ENCODE assay signal across 17 cellular contexts in genomic region chr5:73302797-73303138, GRCh38.
DNase-seq lines count a peak whose midpoint lies in the region; ATAC-seq and TF ChIP-seq lines count a peak whose summit lies in the region.
"Had no signal": no experiment of that assay in that cellular context is flagged by ENCODE, and none has a peak within 500 bp of the region (broad histone marks: within the 10 kb centered on the region; RNA-seq: fewer than 3 reads in every experiment).

No MANE protein-coding gene starts in this region.

- H3K4ac ChIP-seq in neuronal stem cell (ENCODE audit: low read length): no peak overlapping the region

- no peak overlapping the region for H2AFZ ChIP-seq in neuronal stem cell (ENCODE audit: low read length)

- H3K27ac ChIP-seq in HUES48 (ENCODE audit: low read depth, low read length) (no peak overlapping the region), neuronal stem cell (replicated peaks; ENCODE audit: low read length) (no peak overlapping the region)
- H3K27ac ChIP-seq: BLaER1 treated with 17β-estradiol and CSF1 and Interleukin-3, amounts not matched to agents 10 nM and 100 nM; SJSA1; thyroid gland had no signal

- no peak overlapping the region for H2BK5ac ChIP-seq in neuronal stem cell (ENCODE audit: low read length)

- H3K4me1 ChIP-seq in ES-I3 (ENCODE audit: insufficient read depth, low read length): peaks cover 9% of the 10 kb centered on the region
- H3K4me1 ChIP-seq in HUES48 (ENCODE audit: control insufficient read depth, insufficient read depth, low read length): peaks cover 26% of the 10 kb centered on the region
- H3K4me1 ChIP-seq in neuronal stem cell (ENCODE audit: control insufficient read depth in 2 of 2, insufficient read depth in 1 of 2, low read depth in 1 of 2, low read length in 2 of 2): peaks cover 0 to 3% of the 10 kb centered on the region in 2 donors

- H4K91ac ChIP-seq in neuronal stem cell (ENCODE audit: low read depth, low read length, poor library complexity): no peak overlapping the region

- no peak for ATAC-seq in HG02973 (IDR thresholded peaks at IDR 0.05; ENCODE audit: unreplicated experiment)
- ATAC-seq: effector memory CD8-positive, alpha-beta T cell had no signal

- H3K27me3 ChIP-seq in HUES48 (ENCODE audit: control insufficient read depth, insufficient read depth, low read length): peaks cover 100% of the 10 kb centered on the region
- H3K27me3 ChIP-seq in neuronal stem cell (ENCODE audit: control insufficient read depth in 3 of 3, insufficient read depth in 3 of 3, low read depth in 1 of 3, low read length in 3 of 3): peaks cover 42 to 97% (median 96%) of the 10 kb centered on the region in 3 experiments
- H3K27me3 ChIP-seq: SJSA1 had no signal

- H3K9me3 ChIP-seq in ES-I3 (ENCODE audit: control insufficient read depth, insufficient read depth, low read length): no peaks in the 10 kb centered on the region
- H3K9me3 ChIP-seq in HUES48 (ENCODE audit: control insufficient read depth, insufficient read depth, low read length): no peaks in the 10 kb centered on the region
- H3K9me3 ChIP-seq in neuronal stem cell (replicated peaks in 1 of 2; ENCODE audit: control insufficient read depth in 2 of 2, insufficient read depth in 1 of 2, low read depth in 1 of 2, low read length in 2 of 2): peaks cover 0 to 2% of the 10 kb centered on the region in 2 donors
- H3K9me3 ChIP-seq: thyroid gland had no signal

- H3K9ac ChIP-seq in ES-I3 (ENCODE audit: low read depth, low read length): peak overlapping the region; percentile 77; the same call in 1 of the 2 replicates
- H3K9ac ChIP-seq in HUES48 (ENCODE audit: low read depth, low read length): no peak overlapping the region
- H3K9ac ChIP-seq in neuronal stem cell (ENCODE audit: low read depth, low read length, poor library complexity): no peak overlapping the region
- H3K9ac ChIP-seq: BLaER1 treated with 17β-estradiol and CSF1 and Interleukin-3, amounts not matched to agents 10 nM and 100 nM had no signal

- H3K23ac ChIP-seq in neuronal stem cell (ENCODE audit: low read depth, low read length, poor library complexity): peak overlapping the region; percentile 85

- peak; percentile 22 for DNase-seq in fibroblast of mammary gland (ENCODE audit: low read depth)
- DNase-seq in neuronal stem cell (ENCODE audit: low spot score): no peak
- no peak for DNase-seq in SHP77 treated with DMSO at 0.1 percent for 48 hours (lab: John Stamatoyannopoulos, UW)
- no peak for DNase-seq in kidney glomerular epithelial cell (lab: John Stamatoyannopoulos, UW)
- DNase-seq: activated gamma-delta T cell; effector memory CD8-positive, alpha-beta T cell; immature natural killer cell; NCI-H2081 treated with DMSO at 0.1 percent for 48 hours; NCI-H524 treated with DMSO at 0.1 percent for 48 hours; nucleus accumbens; stimulated activated CD4-positive, alpha-beta T cell treated with anti-CD3 and anti-CD28 coated beads, Interleukin-4, amount 100 ng/mL, for 1 hour had no signal

- H3K4me2 ChIP-seq in neuronal stem cell (ENCODE audit: insufficient read depth, low read length, poor library complexity, severe bottlenecking): no peak overlapping the region
- H3K4me2 ChIP-seq: BLaER1 treated with 17β-estradiol and CSF1 and Interleukin-3, amounts not matched to agents 10 nM and 100 nM had no signal

- H2BK12ac ChIP-seq in neuronal stem cell (ENCODE audit: low read length): no peak overlapping the region

- peak overlapping the region; percentile 69 for H3K4me3 ChIP-seq in HUES48 (ENCODE audit: low read depth, low read length)
- H3K4me3 ChIP-seq in fibroblast of mammary gland (ENCODE audit: control insufficient read depth, low read depth, low read length): no peak overlapping the region
- no peak overlapping the region for H3K4me3 ChIP-seq in neuronal stem cell (ENCODE audit: low read length in 2 of 2)
- H3K4me3 ChIP-seq: BLaER1 treated with 17β-estradiol and CSF1 and Interleukin-3, amounts not matched to agents 10 nM and 100 nM; SJSA1 had no signal

- H3K79me1 ChIP-seq in neuronal stem cell (ENCODE audit: low read depth, low read length): no peaks in the 10 kb centered on the region

- TF ChIP-seq CTCF in fibroblast of mammary gland (conservative IDR thresholded peaks at IDR 0.05; ENCODE audit: control insufficient read depth, insufficient read depth, low read depth, low read length): no peak

- H2BK15ac ChIP-seq in neuronal stem cell (ENCODE audit: low read length): no peak overlapping the region

- no peak overlapping the region for H3K14ac ChIP-seq in neuronal stem cell (ENCODE audit: low read length)

- H2AK5ac ChIP-seq in neuronal stem cell (ENCODE audit: low read depth, low read length): no peak overlapping the region

- no peak overlapping the region for H2BK120ac ChIP-seq in neuronal stem cell (ENCODE audit: low read depth, low read length)

- no peak overlapping the region for H3K18ac ChIP-seq in neuronal stem cell (ENCODE audit: low read length)

- no peak overlapping the region for H4K8ac ChIP-seq in neuronal stem cell (ENCODE audit: low read depth, low read length)

- no CpG with 5 or more reads among the region's 8 CpGs for WGBS in neuronal stem cell (ENCODE audit: extremely low coverage in 2 of 2, insufficient read length in 2 of 2, insufficient replicate concordance in 1 of 2), 2 donors

- no peaks in the 10 kb centered on the region for H3K36me3 ChIP-seq in ES-I3 (ENCODE audit: insufficient read depth, low read length)
- H3K36me3 ChIP-seq in HUES48 (ENCODE audit: control insufficient read depth, insufficient read depth, low read length): no peaks in the 10 kb centered on the region
- no peaks in the 10 kb centered on the region for H3K36me3 ChIP-seq in neuronal stem cell (replicated peaks in 1 of 2; ENCODE audit: control insufficient read depth in 2 of 2, insufficient read depth in 2 of 2, low read length in 2 of 2)
- H3K36me3 ChIP-seq: SJSA1, thyroid gland had no signal
